8 cellular contexts compared by ENCODE assay signal in the genomic region with DNA sequence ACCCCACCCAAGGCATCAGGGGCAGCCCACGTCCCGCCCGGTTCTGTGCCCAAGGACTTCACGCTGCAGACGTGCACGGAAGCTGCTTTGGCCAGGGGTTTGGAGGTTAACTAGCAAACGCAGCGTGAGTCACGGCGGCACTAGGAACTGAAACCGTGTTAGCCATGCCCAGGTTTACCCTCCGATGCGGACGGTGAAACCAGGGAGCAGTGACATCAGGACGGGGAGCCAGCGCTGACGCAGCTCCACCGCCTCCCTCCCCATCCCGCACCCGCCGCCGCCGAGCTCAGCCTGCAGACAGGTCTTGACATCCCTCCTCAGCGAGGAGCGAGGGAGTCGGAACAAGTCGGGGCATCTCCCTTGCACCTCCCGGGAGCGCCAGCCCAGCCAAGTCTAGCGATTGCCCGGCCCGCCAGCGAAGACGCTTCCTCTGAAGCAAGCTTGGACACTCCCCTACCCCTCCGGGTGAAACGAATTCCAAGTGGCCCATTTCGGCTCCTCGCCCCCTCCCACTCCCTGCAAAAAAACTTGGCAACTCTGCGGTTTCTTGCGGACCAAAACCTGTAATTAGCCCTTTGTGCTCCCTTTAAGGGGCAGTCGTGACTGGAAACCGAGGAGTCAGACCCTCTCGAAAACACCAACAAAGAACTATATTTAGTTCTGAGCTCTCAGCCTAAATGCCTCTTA.
DNase-seq lines count a peak whose midpoint lies in the region; ATAC-seq lines count a peak whose summit lies in the region.

No MANE protein-coding gene starts in this region.

- peak overlapping the region; percentile 70 for H2AFZ ChIP-seq in ACC112 (ENCODE audit: low read length, unreplicated experiment)

- H3K36me3 ChIP-seq in ACC112 (ENCODE audit: insufficient read depth, low read length) (peaks cover 6% of the 10 kb centered on the region; the same call in 1 of the 2 replicates), mucosa of rectum (ENCODE audit: control insufficient read depth in 2 of 2, insufficient read depth in 2 of 2, low read length in 2 of 2) (no peaks in the 10 kb centered on the region)

- H3K27me3 ChIP-seq in ACC112 (ENCODE audit: insufficient read depth, low read length), result no peaks in the 10 kb centered on the region
- no peaks in the 10 kb centered on the region for H3K27me3 ChIP-seq in mucosa of rectum (ENCODE audit: control insufficient read depth in 2 of 2, insufficient read depth in 2 of 2, low read length in 2 of 2)

- H3K4me3 ChIP-seq in ACC112 (ENCODE audit: low read depth, low read length) (peak overlapping the region; percentile 97), mucosa of rectum (ENCODE audit: low read length in 2 of 2) (peak overlapping the region; percentile 87 to 96)

- H3K79me2 ChIP-seq in ACC112 (ENCODE audit: control insufficient read depth, insufficient read depth, low read length, unreplicated experiment), result peaks cover 36% of the 10 kb centered on the region

- peak overlapping the region; percentile 86 for H3K27ac ChIP-seq in ACC112 (ENCODE audit: low read depth, low read length)
- H3K27ac ChIP-seq in epithelial cell of prostate, result peak overlapping the region; percentile 99
- H3K27ac ChIP-seq in mucosa of rectum (ENCODE audit: low read depth in 2 of 2, low read length in 2 of 2), result peak overlapping the region; percentile 93 to 94

- peak overlapping the region; percentile 90 to 95 for H3K9ac ChIP-seq in mucosa of rectum (ENCODE audit: low read depth in 1 of 2, low read length in 2 of 2)

- H3K9me3 ChIP-seq in mucosa of rectum (ENCODE audit: control insufficient read depth in 2 of 2, low read length in 2 of 2), result no peaks in the 10 kb centered on the region

- ATAC-seq in GM18861 (IDR thresholded peaks at IDR 0.05; ENCODE audit: unreplicated experiment) (peak; percentile 35), HG03066 (IDR thresholded peaks at IDR 0.05; ENCODE audit: low read depth, unreplicated experiment) (peak; percentile 20)

- DNase-seq in NOMO-1 (lab: John Stamatoyannopoulos, UW; ENCODE audit: unreplicated experiment in 2 of 2), result peak; percentile 94 to 97
- peak; percentile 55 for DNase-seq in activated T-cell treated with anti-CD3 and anti-CD28 coated beads for 1 hour (ENCODE audit: low read depth)
- DNase-seq in epithelial cell of prostate (ENCODE audit: low read depth, low spot score), result peak; percentile 100
- peak; percentile 84 for DNase-seq in stimulated activated CD8-positive, alpha-beta memory T cell treated with anti-CD3 and anti-CD28 coated beads, Interleukin-4, amount 100 ng/mL, for 48 hours

- H3K4me1 ChIP-seq in ACC112 (ENCODE audit: control insufficient read depth, insufficient read depth, low read length, unreplicated experiment) (peaks cover 22% of the 10 kb centered on the region), mucosa of rectum (ENCODE audit: control insufficient read depth in 2 of 2, insufficient read depth in 2 of 2, low read length in 2 of 2) (peaks cover 10 to 20% of the 10 kb centered on the region in 2 donors)

Comparison
In these comparisons a context has a peak if more than half of its experiments do, and no peak if none do; other contexts are left out.
1. Peak in every context shown above with its lines: DNase-seq, ATAC-seq, H3K4me3 ChIP-seq and H3K27ac ChIP-seq.